9 cellular contexts compared by ENCODE assay signal in the genomic region with DNA sequence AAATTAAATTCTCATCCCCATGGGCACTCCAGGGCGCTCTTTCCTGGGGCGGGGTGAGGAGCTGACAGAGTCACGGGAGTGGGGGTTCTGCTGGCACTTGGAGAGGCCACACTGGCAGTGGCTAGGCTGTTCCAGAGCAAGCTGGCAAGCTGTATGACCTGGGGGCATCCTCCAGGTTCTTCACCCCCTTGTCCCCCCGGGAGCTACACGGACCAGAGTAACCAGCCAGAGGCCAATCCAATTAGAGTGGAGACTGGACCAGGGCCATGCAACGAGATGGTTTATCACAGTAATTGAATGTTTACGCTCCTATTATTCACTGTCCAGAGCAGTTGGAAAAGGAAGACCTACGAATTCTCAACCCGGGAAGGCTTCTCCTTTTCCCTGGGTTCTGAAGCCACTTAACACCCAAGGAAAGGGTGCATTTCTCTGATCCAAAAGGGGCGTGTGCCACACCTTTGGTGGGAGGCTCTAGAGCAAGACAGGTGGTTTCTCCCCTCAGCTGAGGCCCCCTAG. TPM values are rescaled to one million over a fixed set of nuclear protein-coding genes. Genes with fewer than 3 reads are reported as not detected.
DNase-seq lines count a peak whose midpoint lies in the region; ATAC-seq and TF ChIP-seq lines count a peak whose summit lies in the region.
"Had no signal": no experiment of that assay in that cellular context is flagged by ENCODE, and none has a peak within 500 bp of the region (broad histone marks: within the 10 kb centered on the region; RNA-seq: fewer than 3 reads in every experiment).

No MANE protein-coding gene starts in this region.

- intact Hi-C loops in A673 (cut with micrococcal nuclease; ENCODE audit: unreplicated experiment) (no loop called here), mammary epithelial cell (cut with micrococcal nuclease) (loop anchor here (1.0 to 5.0 kb wide), 4 partner anchors 30 to 129 kb away; a partner anchor contains a TSS)

- POLR2A ChIA-PET in A673 (lab: Charles Lee; ENCODE audit: low non-redundant PET), result interaction anchor here (0.5 to 0.6 kb wide), 2 partner anchors 64 to 114 kb away, joined by 3 read pairs; no protein-coding TSS in a partner anchor

- no peak for TF ChIP-seq CTCF in A673 (conservative IDR thresholded peaks at IDR 0.05; ENCODE audit: low read depth, low read length)
- TF ChIP-seq CTCF in mammary epithelial cell (conservative IDR thresholded peaks at IDR 0.05 in 1 of 2, IDR thresholded peaks at IDR 0.05 in 1 of 2; ENCODE audit: extremely low read depth in 1 of 2, insufficient read depth in 1 of 2, low read depth in 1 of 2, low read length in 2 of 2), result no peak

- BruUV-seq in A673 (replicated peaks; lab: Mats Ljungman, UMichigan) (TSS peak; percentile 27), mammary epithelial cell (replicated peaks; lab: Mats Ljungman, UMichigan) (TSS peak; percentile 9)

- WGBS in HUES64, result 82% methylated on average over 10 of the region's 10 CpGs
- 26% methylated on average over 10 of the region's 10 CpGs for WGBS in mammary epithelial cell (ENCODE audit: low coverage, missing lambda C conversion rate)

- CTCF ChIA-PET in A673 (lab: Charles Lee), result interaction anchor here (0.8 to 1.5 kb wide), 3 partner anchors 11 to 33 kb away, joined by 3 to 5 read pairs (median 4); no protein-coding TSS in a partner anchor
- CTCF ChIA-PET in mammary epithelial cell (lab: Charles Lee; ENCODE audit: low non-redundant PET), result interaction anchor here (0.6 to 1.0 kb wide), 3 partner anchors 20 to 34 kb away, joined by 4 to 5 read pairs (median 5); no protein-coding TSS in a partner anchor

- dilution Hi-C loops in mammary epithelial cell (cut with HindIII; ENCODE audit: low sequenced_read_pairs), result no loop called here

- H3K4me1 ChIP-seq in A673 (ENCODE audit: insufficient read depth, low read length, poor library complexity, severe bottlenecking) (peaks cover 70% of the 10 kb centered on the region), HUES64 (ENCODE audit: insufficient read depth, low read length) (peaks cover 38% of the 10 kb centered on the region), mammary epithelial cell (ENCODE audit: insufficient read depth, low read length) (peaks cover 62% of the 10 kb centered on the region), muscle layer of colon (ENCODE audit: insufficient read depth, low read length) (peaks cover 82% of the 10 kb centered on the region)

- peak overlapping the region; percentile 75 for H3K27ac ChIP-seq in A673 (ENCODE audit: low read depth, low read length, poor library complexity, severe bottlenecking)
- no peak overlapping the region for H3K27ac ChIP-seq in HUES64 (ENCODE audit: low read depth, low read length)
- peak overlapping the region; percentile 91 for H3K27ac ChIP-seq in mammary epithelial cell (ENCODE audit: insufficient read depth, low read depth, low read length)
- peak overlapping the region; percentile 82 for H3K27ac ChIP-seq in muscle layer of colon (ENCODE audit: low read depth, low read length)

- H3K79me2 ChIP-seq in mammary epithelial cell (ENCODE audit: insufficient read depth, low read length), result peaks cover 94% of the 10 kb centered on the region

- H3K9me3 ChIP-seq in A673 (ENCODE audit: low read depth, low read length, poor library complexity, severe bottlenecking), result no peaks in the 10 kb centered on the region
- no peaks in the 10 kb centered on the region for H3K9me3 ChIP-seq in HUES64 (ENCODE audit: insufficient read depth, low read depth, low read length)
- no peaks in the 10 kb centered on the region for H3K9me3 ChIP-seq in mammary epithelial cell (replicated peaks; ENCODE audit: insufficient read depth, low read length)
- H3K9me3 ChIP-seq in muscle layer of colon (ENCODE audit: low read length), result no peaks in the 10 kb centered on the region

- no peaks in the 10 kb centered on the region for H4K20me1 ChIP-seq in mammary epithelial cell (ENCODE audit: insufficient read depth, low read length)

- ATAC-seq in GM19397 (IDR thresholded peaks at IDR 0.05; ENCODE audit: unreplicated experiment) (no peak), HG02870 (IDR thresholded peaks at IDR 0.05; ENCODE audit: unreplicated experiment) (no peak)

- H3K4me2 ChIP-seq in mammary epithelial cell (ENCODE audit: insufficient read depth, low read depth, low read length), result peak overlapping the region; percentile 92

- no peak overlapping the region for H3K9ac ChIP-seq in HUES64 (ENCODE audit: low read depth, low read length)
- peak overlapping the region; percentile 86 for H3K9ac ChIP-seq in mammary epithelial cell (ENCODE audit: insufficient read depth, low read length)
- peak overlapping the region; percentile 75 for H3K9ac ChIP-seq in muscle layer of colon (ENCODE audit: low read length)

- H2AFZ ChIP-seq in mammary epithelial cell (ENCODE audit: low read depth, low read length), result no peak overlapping the region

- H3K4me3 ChIP-seq in A673 (ENCODE audit: low read depth, low read length, poor library complexity, severe bottlenecking), result peak overlapping the region; percentile 66
- H3K4me3 ChIP-seq in HUES64 (ENCODE audit: low read length), result peak overlapping the region; percentile 78; the same call in 1 of the 2 replicates
- H3K4me3 ChIP-seq in mammary epithelial cell (replicated peaks in 1 of 3; ENCODE audit: insufficient read depth in 1 of 3, low read depth in 2 of 3, low read length in 3 of 3), result peak overlapping the region; percentile 51 to 93 (median 84)
- peak overlapping the region; percentile 63 to 86 for H3K4me3 ChIP-seq in muscle layer of colon (ENCODE audit: low read depth in 1 of 2, low read length in 2 of 2)

- H3K27me3 ChIP-seq in A673 (replicated peaks; ENCODE audit: insufficient read depth, low read depth, low read length, poor library complexity) (no peaks in the 10 kb centered on the region), HUES64 (ENCODE audit: insufficient read depth, low read length) (peaks cover 29% of the 10 kb centered on the region), mammary epithelial cell (ENCODE audit: insufficient read depth, low read length) (no peaks in the 10 kb centered on the region), muscle layer of colon (ENCODE audit: control insufficient read depth in 1 of 2, insufficient read depth in 2 of 2, low read length in 2 of 2) (no peaks in the 10 kb centered on the region)

- H3K36me3 ChIP-seq in A673 (ENCODE audit: insufficient read depth, low read length, poor library complexity, severe bottlenecking) (no peaks in the 10 kb centered on the region), HUES64 (ENCODE audit: insufficient read depth, low read length) (no peaks in the 10 kb centered on the region), mammary epithelial cell (ENCODE audit: insufficient read depth, low read length) (no peaks in the 10 kb centered on the region), muscle layer of colon (ENCODE audit: insufficient read depth, low read length) (no peaks in the 10 kb centered on the region)

- DNase-seq in A673 (ENCODE audit: low spot score), result no peak
- no peak for DNase-seq in mammary epithelial cell
- no peak for DNase-seq in T-helper 9 cell
- DNase-seq in NCI-H446 (lab: John Stamatoyannopoulos, UW), result no peak
- DNase-seq: NCI-H2029 treated with DMSO at 0.1 percent for 48 hours had no signal

- in situ Hi-C loops in mammary epithelial cell (cut with MboI; ENCODE audit: low sequenced_read_pairs in 2 of 2), result no loop called here

RNA-seq across cellular contexts. Expression of a gene that starts 43.8 kb away (rescaled TPM):
- 48.8 and 51.4 TPM in 2 replicates for total RNA-seq in A673 (2021)
- 42.4 TPM for polyA plus RNA-seq in HUES64 (2013, experiment 1 of 2)
- polyA plus RNA-seq in HUES64 (2013, experiment 2 of 2), result 43.4 TPM
- 10 to 100 TPM; 15.7 to 30.5 TPM for total RNA-seq in mammary epithelial cell
- 17.0 TPM for polyA plus RNA-seq in mammary epithelial cell
- polyA minus RNA-seq in mammary epithelial cell, result 33.6 TPM
